In the genomic region with DNA sequence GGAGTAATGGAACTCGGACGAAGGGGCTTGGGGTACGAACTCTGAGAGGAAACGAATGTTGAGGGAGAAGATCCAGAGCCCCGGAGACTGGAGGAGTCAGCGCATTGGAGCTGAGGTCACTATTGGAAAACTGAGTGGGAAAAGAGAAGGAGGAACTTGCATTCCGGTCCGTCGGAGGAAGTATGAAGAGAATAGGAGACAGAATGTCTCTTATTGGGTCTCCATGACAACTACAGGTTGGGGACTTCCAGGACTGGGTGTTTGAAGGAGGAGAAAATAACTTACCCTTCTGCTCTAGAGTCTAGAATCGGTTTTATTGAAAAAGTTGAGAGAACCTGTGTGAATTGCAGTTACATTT, we compare ENCODE assay signal across 8 cellular contexts. TPM values are rescaled to one million over a fixed set of nuclear protein-coding genes. Genes with fewer than 3 reads are reported as not detected.
DNase-seq lines count a peak whose midpoint lies in the region; ATAC-seq, FAIRE-seq and TF ChIP-seq lines count a peak whose summit lies in the region.

No MANE protein-coding gene starts in this region.

- POLR2A ChIA-PET in HepG2 (lab: Yijun Ruan, JAX): interaction anchor here (1.4 to 1.9 kb wide), 2 partner anchors 11 to 123 kb away, joined by 10 to 17 read pairs; no protein-coding TSS in a partner anchor

- DNase-seq in NCI-H2227 treated with DMSO at 0.1 percent for 48 hours (lab: John Stamatoyannopoulos, UW): peak; percentile 12
- no peak for DNase-seq in NCI-H2227 (lab: John Stamatoyannopoulos, UW; ENCODE audit: unreplicated experiment)
- peak; percentile 46 for DNase-seq in NAMALWA (ENCODE audit: low spot score)
- peak in 1 of 2 donors; percentile 28 for DNase-seq in central memory CD8-positive, alpha-beta T cell (ENCODE audit: low spot score in 2 of 2)
- peak; percentile 9 for DNase-seq in HepG2 (ENCODE audit: low spot score)
- DNase-seq in tibial artery: no peak
- DNase-seq in SKM-1 treated with dmso at 0.1 percent for 144 hours (lab: John Stamatoyannopoulos, UW; ENCODE audit: unreplicated experiment): no peak

- H3K4me3 Mint-ChIP-seq in central memory CD8-positive, alpha-beta T cell: peak overlapping the region; percentile 95

- H3K4me1 ChIP-seq in HepG2 (ENCODE audit: insufficient read depth, low read length) (peaks cover 23% of the 10 kb centered on the region), tibial artery (peaks cover 0 to 24% (median 10%) of the 10 kb centered on the region in 4 donors)

- H3K9ac ChIP-seq in HepG2 (ENCODE audit: insufficient read depth, low read depth, low read length): peak overlapping the region; percentile 98

- intact Hi-C loops in HepG2 (cut with micrococcal nuclease; ENCODE audit: unreplicated experiment): loop anchor here (2.0 kb wide), 1 partner anchor 137 kb away; no protein-coding TSS in a partner anchor
- intact Hi-C loops in tibial artery (cut with DNase I; ENCODE audit: low total_unique reads): no loop called here

- peak overlapping the region; percentile 99 for H3K27ac Mint-ChIP-seq in central memory CD8-positive, alpha-beta T cell (ENCODE audit: low read depth)

- peaks cover 26% of the 10 kb centered on the region for H3K4me1 Mint-ChIP-seq in central memory CD8-positive, alpha-beta T cell

- H3K9me3 ChIP-seq in HepG2 (ENCODE audit: low read length) (no peaks in the 10 kb centered on the region), tibial artery (no peaks in the 10 kb centered on the region)

- H3K4me2 ChIP-seq in HepG2 (ENCODE audit: low read depth, low read length): peak overlapping the region; percentile 75

- H3K9me3 Mint-ChIP-seq in central memory CD8-positive, alpha-beta T cell: no peaks in the 10 kb centered on the region

- peaks cover 34% of the 10 kb centered on the region for H3K36me3 Mint-ChIP-seq in central memory CD8-positive, alpha-beta T cell (ENCODE audit: insufficient read depth)

- H3K27me3 ChIP-seq in HepG2 (ENCODE audit: control insufficient read depth in 1 of 2, insufficient read depth in 2 of 2, low read length in 2 of 2) (no peaks in the 10 kb centered on the region; a peak in 1 of 5 replicates), tibial artery (no peaks in the 10 kb centered on the region)

- in situ Hi-C loops in HepG2 (cut with HindIII; ENCODE audit: extremely low pct_ligation_motif_present, low pct_unique_long_range_greater_than_20kb): no loop called here

- peaks cover 26% of the 10 kb centered on the region for H3K79me2 ChIP-seq in HepG2 (ENCODE audit: insufficient read depth, low read length)

- CTCF ChIA-PET in HepG2 (lab: Yijun Ruan, JAX; ENCODE audit: low intra/inter-chr PET ratio, low total read pairs): interaction anchor here (1.6 to 2.2 kb wide), 2 partner anchors 138 to 237 kb away, joined by 4 to 6 read pairs; no protein-coding TSS in a partner anchor

- TF ChIP-seq CTCF in HepG2 (CRISPR knock-in tag; IDR thresholded peaks at IDR 0.05): no peak
- no peak for TF ChIP-seq CTCF in tibial artery (IDR thresholded peaks at IDR 0.05)

- peaks cover 0 to 23% of the 10 kb centered on the region in 2 experiments; a peak in 3 of 5 replicates for H3K36me3 ChIP-seq in HepG2 (replicated peaks in 1 of 2; ENCODE audit: control insufficient read depth in 1 of 2, insufficient read depth in 2 of 2, low read length in 2 of 2)
- peaks cover 18 to 33% (median 32%) of the 10 kb centered on the region in 3 donors for H3K36me3 ChIP-seq in tibial artery

- H3K4me3 ChIP-seq in HepG2 (replicated peaks in 1 of 3; ENCODE audit: insufficient read depth in 1 of 3, low read depth in 2 of 3, low read length in 3 of 3): peak overlapping the region; percentile 82 to 95 (median 85)
- peak overlapping the region; percentile 75 to 95 for H3K4me3 ChIP-seq in tibial artery

- WGBS in HepG2 (ENCODE audit: low lambda C conversion rate): under 1% methylated on average over 10 of the region's 10 CpGs

- ATAC-seq in central memory CD8-positive, alpha-beta T cell (replicated peaks; ENCODE audit: extremely low read depth, poor library complexity, severe bottlenecking): peak; percentile 79
- ATAC-seq in HepG2: peak; percentile 28; the same call in 2 of the 3 replicates
- ATAC-seq in GM18520 (IDR thresholded peaks at IDR 0.05; ENCODE audit: unreplicated experiment): no peak

- TF ChIP-seq EP300 in HepG2 (IDR thresholded peaks at IDR 0.05; ENCODE audit: low read depth in 2 of 2, low read length in 2 of 2) (no peak), HepG2 (CRISPR knock-in tag; IDR thresholded peaks at IDR 0.05; ENCODE audit: borderline replicate concordance) (no peak)

- H3K27me3 Mint-ChIP-seq in central memory CD8-positive, alpha-beta T cell: no peaks in the 10 kb centered on the region

- H2AFZ ChIP-seq in HepG2 (ENCODE audit: low read length): peak overlapping the region; percentile 17

- no peaks in the 10 kb centered on the region for H4K20me1 ChIP-seq in HepG2 (ENCODE audit: insufficient read depth, low read length)

- no peak for FAIRE-seq in HepG2 (lab: Jason Lieb, UNC)

- no TSS peak for BruUV-seq in HepG2 (replicated peaks; lab: Mats Ljungman, UMichigan)

- TF ChIP-seq POLR2A in HepG2 (IDR thresholded peaks at IDR 0.05; ENCODE audit: insufficient read depth in 1 of 2, low read depth in 2 of 2, low read length in 2 of 2): no peak

- peak overlapping the region; percentile 87 for H3K27ac ChIP-seq in HepG2 (ENCODE audit: extremely low read length, insufficient read depth, low read length)
- peak overlapping the region; percentile 92 to 97 for H3K27ac ChIP-seq in tibial artery

- TF ChIP-seq RAD21 in HepG2 (CRISPR knock-in tag; IDR thresholded peaks at IDR 0.05): no peak

TF ChIP-seq in HepG2, 621 proteins besides CTCF, POLR2A, EP300 and RAD21:
- TF ChIP-seq SNAI1 (CRISPR knock-in tag; IDR thresholded peaks at IDR 0.05; ENCODE audit: borderline replicate concordance) (0 out of 2 replicates have a peak, but pooled peaks have one; percentile 69), ZNF20 (CRISPR knock-in tag; IDR thresholded peaks at IDR 0.05) (0 out of 2 replicates have a peak, but pooled peaks have one; percentile 45), ZNF674 (CRISPR knock-in tag; IDR thresholded peaks at IDR 0.05; ENCODE audit: low read depth) (no peak), RFX1 (IDR thresholded peaks at IDR 0.05) (0 out of 2 replicates have a peak, but pooled peaks have one; percentile 16)

RNA-seq across cellular contexts. Expression of a gene that starts 0.5 kb away (rescaled TPM):
- total RNA-seq in HepG2 (2016; rRNA removed; fragmentation: Illumina TruSeq; extraction: Trizol): 37.0 and 44.6 TPM in 2 replicates
- total RNA-seq in HepG2 (2016; cell fraction: cytosol; rRNA removed; fragmentation: Illumina TruSeq; extraction: Trizol; ENCODE audit: low read depth): 28.9 and 32.9 TPM in 2 replicates
- 36.9 and 46.8 TPM in 2 replicates for total RNA-seq in HepG2 (2016; cell fraction: insoluble cytoplasmic fraction; rRNA removed; fragmentation: Illumina TruSeq; extraction: Trizol)
- 18.1 and 20.9 TPM in 2 replicates for total RNA-seq in HepG2 (2016; cell fraction: membrane; rRNA removed; fragmentation: Illumina TruSeq; extraction: Trizol)
- 39.4 and 39.8 TPM in 2 replicates for total RNA-seq in HepG2 (2016; cell fraction: nucleus; rRNA removed; fragmentation: Illumina TruSeq; extraction: Trizol)
- 12.5 and 15.8 TPM in 2 replicates for polyA plus RNA-seq in HepG2 (2011; rRNA removed)
- 7.1 and 11.8 TPM in 2 replicates for polyA plus RNA-seq in HepG2 (2011; cell fraction: cytosol; rRNA removed)
- 10.2 and 10.3 TPM in 2 replicates for polyA plus RNA-seq in HepG2 (2011; cell fraction: nucleus; rRNA removed)
- 26.1 and 37.7 TPM in 2 replicates for polyA plus RNA-seq in HepG2 (2012)
- 3.3 and 3.6 TPM in 2 replicates for polyA plus RNA-seq in HepG2 (2016; cell fraction: cytosol; fragmentation: Illumina TruSeq; extraction: Trizol; ENCODE audit: low read depth)
- polyA plus RNA-seq in HepG2 (2016; cell fraction: insoluble cytoplasmic fraction; fragmentation: Illumina TruSeq; extraction: Trizol; ENCODE audit: low read depth): 30.4 and 34.8 TPM in 2 replicates
- polyA plus RNA-seq in HepG2 (2016; cell fraction: membrane; fragmentation: Illumina TruSeq; extraction: Trizol; ENCODE audit: low read depth): 8.4 and 9.0 TPM in 2 replicates
- polyA plus RNA-seq in HepG2 (2016; cell fraction: nucleus; fragmentation: Illumina TruSeq; extraction: Trizol; ENCODE audit: insufficient read depth, low read depth): 35.8 and 42.7 TPM in 2 replicates
- 13.3 and 27.5 TPM in 2 replicates for polyA minus RNA-seq in HepG2 (2011; rRNA and poly(A)+ RNA removed; ENCODE audit: low replicate concordance)
- polyA minus RNA-seq in HepG2 (2011; cell fraction: cytosol; rRNA and poly(A)+ RNA removed): 14.8 and 16.9 TPM in 2 replicates
- 56.3 and 63.3 TPM in 2 replicates for polyA minus RNA-seq in HepG2 (2011; cell fraction: nucleus; rRNA and poly(A)+ RNA removed)

Comparison
In these comparisons a context has a peak if more than half of its experiments do, and no peak if none do; other contexts are left out.
1. DNase-seq: peak in NCI-H2227 treated with DMSO at 0.1 percent for 48 hours (single experiment), NAMALWA (single experiment) and HepG2 (single experiment); none in NCI-H2227 (single experiment), tibial artery (0 of 2) and SKM-1 treated with dmso at 0.1 percent for 144 hours (single experiment).